In the genomic region with DNA sequence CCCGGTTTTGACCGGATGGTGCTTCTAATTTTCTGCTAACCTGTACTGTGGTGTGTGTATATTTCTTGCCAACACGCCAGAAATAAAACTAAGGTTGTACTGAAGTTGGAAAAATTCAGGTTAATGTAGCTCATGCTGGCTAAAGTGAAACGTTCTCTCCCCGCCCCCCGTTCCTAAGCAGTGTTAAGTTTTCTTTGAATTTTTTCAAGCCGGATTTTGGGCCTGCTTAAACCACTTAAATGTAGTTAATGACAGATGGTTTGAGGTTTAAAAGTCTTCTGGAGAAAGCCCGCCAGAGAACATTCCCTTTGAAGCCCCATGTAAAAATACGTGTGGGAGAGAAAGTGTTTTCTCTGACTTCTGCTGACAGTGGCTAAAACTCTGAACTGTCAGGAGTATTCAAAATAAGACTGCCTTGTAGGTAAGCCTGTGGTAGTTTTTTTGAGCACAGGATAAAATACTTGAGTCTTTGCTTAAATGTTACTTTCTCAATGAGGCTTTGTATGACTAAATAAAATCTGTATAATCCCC, we compare ENCODE assay signal across 8 cellular contexts.
DNase-seq lines count a peak whose midpoint lies in the region; ATAC-seq and TF ChIP-seq lines count a peak whose summit lies in the region.

No MANE protein-coding gene starts in this region.

- POLR2A ChIA-PET in activated CD4-positive, alpha-beta memory T cell treated with anti-CD3 and anti-CD28 coated beads for 36 hours (lab: Charles Lee), result interaction anchor here (0.6 to 9.4 kb wide), 12 partner anchors 11 to 1614 kb away, joined by 3 to 224 read pairs (median 38); a partner anchor contains a TSS

- CTCF ChIA-PET in activated CD4-positive, alpha-beta memory T cell treated with anti-CD3 and anti-CD28 coated beads for 36 hours (lab: Charles Lee), result interaction anchor here (1.2 to 6.2 kb wide), 6 partner anchors 8 to 666 kb away, joined by 4 to 71 read pairs (median 6); a partner anchor contains a TSS

- H3K4me1 ChIP-seq in heart right ventricle, result peaks cover 0 to 59% (median 9%) of the 10 kb centered on the region in 9 donors
- H3K4me1 ChIP-seq in thymus (ENCODE audit: control insufficient read depth, insufficient read depth, low read length), result peaks cover 8% of the 10 kb centered on the region

- H3K4me3 ChIP-seq in heart right ventricle (peak overlapping the region in 9 of 10 donors; percentile 39 to 69 (median 63)), iPS-18c (ENCODE audit: insufficient read depth, low read depth, low read length) (peak overlapping the region; percentile 70), thymus (ENCODE audit: low read length) (peak overlapping the region; percentile 82)

- ATAC-seq in heart right ventricle (no peak), left ventricle myocardium superior (no peak)

- H3K4me1 Mint-ChIP-seq in activated CD4-positive, alpha-beta memory T cell treated with anti-CD3 and anti-CD28 coated beads for 36 hours (ENCODE audit: low read depth), result peaks cover 62% of the 10 kb centered on the region

- H3K27ac Mint-ChIP-seq in activated CD4-positive, alpha-beta memory T cell treated with anti-CD3 and anti-CD28 coated beads for 36 hours, result peak overlapping the region; percentile 96

- no peak for DNase-seq in heart right ventricle
- no peak for DNase-seq in left ventricle myocardium superior
- DNase-seq in activated CD4-positive, alpha-beta memory T cell treated with anti-CD3 and anti-CD28 coated beads for 36 hours, result peak; percentile 28
- no peak for DNase-seq in NCI-H1417 treated with DMSO at 0.1 percent for 48 hours (lab: John Stamatoyannopoulos, UW)
- DNase-seq in GM13977 (ENCODE audit: low spot score), result no peak
- no peak for DNase-seq in H4 (ENCODE audit: low spot score)

- intact Hi-C loops in heart right ventricle (cut with DNase I) (loop anchor here in 1 of 10 donors (5.0 kb wide), 1 partner anchor 61 kb away; a partner anchor contains a TSS), left ventricle myocardium superior (cut with micrococcal nuclease) (no loop called here)
- intact Hi-C loops in activated CD4-positive, alpha-beta memory T cell treated with anti-CD3 and anti-CD28 coated beads for 36 hours (cut with micrococcal nuclease), result loop anchor here (1.0 to 10.0 kb wide), 6 partner anchors 82 to 1779 kb away; a partner anchor contains a TSS

- H3K27me3 Mint-ChIP-seq in activated CD4-positive, alpha-beta memory T cell treated with anti-CD3 and anti-CD28 coated beads for 36 hours, result peaks cover 4% of the 10 kb centered on the region

- peak overlapping the region in 7 of 10 donors; percentile 35 to 92 (median 76) for H3K27ac ChIP-seq in heart right ventricle
- H3K27ac ChIP-seq in thymus (ENCODE audit: low read depth), result peak overlapping the region; percentile 100

- peaks cover 27% of the 10 kb centered on the region for H3K36me3 Mint-ChIP-seq in activated CD4-positive, alpha-beta memory T cell treated with anti-CD3 and anti-CD28 coated beads for 36 hours

- H3K27me3 ChIP-seq in heart right ventricle (peaks cover 6 to 95% (median 47%) of the 10 kb centered on the region in 7 donors), thymus (ENCODE audit: control insufficient read depth, insufficient read depth) (no peaks in the 10 kb centered on the region)

- TF ChIP-seq CTCF in heart right ventricle (IDR thresholded peaks at IDR 0.05) (no peak), GM13977 (IDR thresholded peaks at IDR 0.05; ENCODE audit: extremely low read depth, insufficient read depth, missing control alignments) (no peak)

- no peaks in the 10 kb centered on the region for H3K9me3 Mint-ChIP-seq in activated CD4-positive, alpha-beta memory T cell treated with anti-CD3 and anti-CD28 coated beads for 36 hours

- in situ Hi-C loops in GM13977 (cut with MboI; ENCODE audit: low pct_unique_long_range_greater_than_20kb, low sequenced_read_pairs, unreplicated experiment), result loop anchor here (25.0 kb wide), 1 partner anchor 1574 kb away; a partner anchor contains a TSS

- no peaks in the 10 kb centered on the region for H3K36me3 ChIP-seq in heart right ventricle
- H3K36me3 ChIP-seq in thymus (ENCODE audit: control insufficient read depth, insufficient read depth), result no peaks in the 10 kb centered on the region

- H3K4me3 Mint-ChIP-seq in activated CD4-positive, alpha-beta memory T cell treated with anti-CD3 and anti-CD28 coated beads for 36 hours, result peak overlapping the region; percentile 85

- no peaks in the 10 kb centered on the region for H3K9me3 ChIP-seq in heart right ventricle
- no peaks in the 10 kb centered on the region for H3K9me3 ChIP-seq in iPS-18c (ENCODE audit: control insufficient read depth, insufficient read depth, low read length)
- H3K9me3 ChIP-seq in thymus (ENCODE audit: control insufficient read depth), result peaks cover 3% of the 10 kb centered on the region

- 21 to 23% methylated on average over 9 of the region's 9 CpGs for WGBS in heart right ventricle, 2 donors
- 2% methylated on average over 9 of the region's 9 CpGs for WGBS in thymus
